ENCODE assay signal across 18 cellular contexts in the genomic region with DNA sequence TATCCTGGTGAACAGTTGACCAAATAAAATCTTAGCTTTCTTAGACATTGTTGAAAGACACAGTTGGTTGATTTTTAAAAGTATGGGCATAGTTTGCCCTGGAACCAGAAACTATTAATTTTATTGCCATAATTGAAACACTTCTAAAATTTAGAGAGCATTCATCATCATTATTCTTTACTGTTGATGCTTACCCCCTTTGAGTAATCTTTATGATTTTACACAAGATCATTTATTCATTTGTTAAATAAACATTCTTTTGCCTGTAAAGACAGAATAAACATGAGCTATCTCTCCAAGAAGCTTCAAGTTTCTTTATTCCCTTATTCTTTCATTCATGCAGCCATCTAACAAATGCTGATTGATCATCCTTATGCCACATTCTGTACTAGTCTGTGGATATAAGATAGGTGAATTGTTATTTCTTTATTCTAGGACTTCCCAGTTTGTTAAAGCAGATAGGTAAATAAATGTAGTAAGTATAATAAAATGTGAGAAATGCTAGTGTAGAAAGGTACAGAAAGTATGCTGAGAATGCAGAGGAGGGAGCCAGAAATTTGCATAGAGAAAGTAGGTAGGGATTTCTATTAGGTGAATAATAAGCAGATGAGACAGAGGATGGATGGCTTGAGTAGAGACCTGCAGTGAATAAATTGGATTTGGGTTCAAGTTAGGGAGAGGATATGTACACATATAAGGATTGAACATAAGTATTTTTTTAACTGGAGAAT. TPM values are rescaled to one million over a fixed set of nuclear protein-coding genes. Genes with fewer than 3 reads are reported as not detected.
A peak's percentile ranks its signal among the peaks of the same experiment; 100 is the strongest.
DNase-seq lines count a peak whose midpoint lies in the region; ATAC-seq, FAIRE-seq and TF ChIP-seq lines count a peak whose summit lies in the region.
"Had no signal": no experiment of that assay in that cellular context is flagged by ENCODE, and none has a peak within 500 bp of the region (broad histone marks: within the 10 kb centered on the region; RNA-seq: fewer than 3 reads in every experiment).

No MANE protein-coding gene starts in this region.

- H3K9me3 ChIP-seq in HEK293 (ENCODE audit: control insufficient read depth, insufficient read depth, low read depth, low read length): no peaks in the 10 kb centered on the region
- H3K9me3 ChIP-seq in upper lobe of right lung: no peaks in the 10 kb centered on the region

- ATAC-seq in upper lobe of right lung: peak; percentile 41
- ATAC-seq in activated CD4-positive, CD25-positive, alpha-beta regulatory T cell treated with anti-CD3 and anti-CD28 coated beads, Interleukin-2, amount 50 U/mL, for 24 hours: no peak
- ATAC-seq: K562 had no signal

- intact Hi-C loops in upper lobe of right lung (cut with DNase I): no loop called here

- no peaks in the 10 kb centered on the region for H3K36me3 ChIP-seq in HEK293 (ENCODE audit: control insufficient read depth in 2 of 2, insufficient read depth in 1 of 2, low read length in 2 of 2)
- no peaks in the 10 kb centered on the region for H3K36me3 ChIP-seq in upper lobe of right lung

- no peak overlapping the region for H3K4me3 ChIP-seq in HEK293 (ENCODE audit: low read depth, low read length)
- H3K4me3 ChIP-seq in upper lobe of right lung: no peak overlapping the region
- H3K4me3 ChIP-seq: K562 had no signal

- TF ChIP-seq CTCF in D721Med (IDR thresholded peaks at IDR 0.05; ENCODE audit: insufficient read depth, missing control alignments) (no peak), HEK293 (tag by site-specific recombination; IDR thresholded peaks at IDR 0.05) (no peak), upper lobe of right lung (IDR thresholded peaks at IDR 0.05) (no peak)

- DNase-seq in D721Med (ENCODE audit: insufficient read length, low spot score) (no peak), kidney tubule cell (ENCODE audit: low spot score) (peak; percentile 4), upper lobe of right lung (no peak), HUDEP-2 (lab: John Stamatoyannopoulos, UW; ENCODE audit: unreplicated experiment in 76 of 76) (no peak)
- no peak for DNase-seq in stimulated activated CD4-positive, alpha-beta T cell treated with anti-CD3 and anti-CD28 coated beads, Interleukin-2, amount 100 ng/mL, for 48 hours
- DNase-seq: C1 segment of cervical spinal cord; Calu3; CD4-positive, alpha-beta T cell; DND-41; GDM1 had no signal

- no peaks in the 10 kb centered on the region for H3K27me3 ChIP-seq in upper lobe of right lung

- no peaks in the 10 kb centered on the region for H3K4me1 ChIP-seq in HEK293 (ENCODE audit: control insufficient read depth, insufficient read depth, low read length)
- no peaks in the 10 kb centered on the region for H3K4me1 ChIP-seq in upper lobe of right lung

- POLR2A ChIA-PET in HEK293 (lab: Yijun Ruan, JAX): no interaction called here

- H3K27ac ChIP-seq in HEK293 (ENCODE audit: extremely low read depth, low read depth, low read length): no peak overlapping the region
- H3K27ac ChIP-seq in upper lobe of right lung: no peak overlapping the region

- CTCF ChIA-PET in HEK293 (lab: Yijun Ruan, JAX): no interaction called here

- FAIRE-seq in D721Med (lab: Jason Lieb, UNC): peak; percentile 16
- FAIRE-seq: GM12892, H54, HTR-8/SVneo, K562 had no signal

TF ChIP-seq in HEK293, 187 proteins besides CTCF, POLR2A, EP300 and RAD21:
- TF ChIP-seq WT1 (tag by site-specific recombination; IDR thresholded peaks at IDR 0.05) (peak; percentile 63; the same call in 1 of the 2 replicates), ZNF140 (tag by site-specific recombination; IDR thresholded peaks at IDR 0.05) (no peak), TCF7L2 (IDR thresholded peaks at IDR 0.05; ENCODE audit: borderline replicate concordance, low read depth, low read length) (no peak), ZNF114 (tag by site-specific recombination; IDR thresholded peaks at IDR 0.05) (no peak), ZNF701 (tag by site-specific recombination; IDR thresholded peaks at IDR 0.05) (no peak), PRDM4 (tag by site-specific recombination; IDR thresholded peaks at IDR 0.05) (peak; percentile 66; the same call in 1 of the 2 replicates), FEZF1 (tag by site-specific recombination; IDR thresholded peaks at IDR 0.05) (peak; percentile 53; the same call in 1 of the 2 replicates), ZNF843 (tag by site-specific recombination; IDR thresholded peaks at IDR 0.05) (peak; percentile 67; the same call in 1 of the 2 replicates), ZNF704 (tag by site-specific recombination; IDR thresholded peaks at IDR 0.05) (no peak), GLI4 (tag by site-specific recombination; IDR thresholded peaks at IDR 0.05) (no peak), ZNF404 (tag by site-specific recombination; IDR thresholded peaks at IDR 0.05) (no peak), ZNF292 (tag by site-specific recombination; IDR thresholded peaks at IDR 0.05; ENCODE audit: borderline replicate concordance, low read depth) (no peak), BCL11B (tag by site-specific recombination; IDR thresholded peaks at IDR 0.05; ENCODE audit: low read depth) (0 out of 2 replicates have a peak, but pooled peaks have one; percentile 42), ZNF677 (tag by site-specific recombination; IDR thresholded peaks at IDR 0.05) (no peak), ZNF629 (tag by site-specific recombination; IDR thresholded peaks at IDR 0.05) (no peak), ZNF600 (tag by site-specific recombination; IDR thresholded peaks at IDR 0.05) (no peak), MZF1 (tag by site-specific recombination; IDR thresholded peaks at IDR 0.05; ENCODE audit: borderline replicate concordance) (no peak), ZFP3 (tag by site-specific recombination; IDR thresholded peaks at IDR 0.05; ENCODE audit: low read depth) (no peak), OSR2 (tag by site-specific recombination; IDR thresholded peaks at IDR 0.05) (peak; percentile 76), ZNF146 (tag by site-specific recombination; IDR thresholded peaks at IDR 0.05) (no peak), ZNF560 (tag by site-specific recombination; IDR thresholded peaks at IDR 0.05; ENCODE audit: borderline replicate concordance) (no peak)
- TF ChIP-seq, protein P1, sequence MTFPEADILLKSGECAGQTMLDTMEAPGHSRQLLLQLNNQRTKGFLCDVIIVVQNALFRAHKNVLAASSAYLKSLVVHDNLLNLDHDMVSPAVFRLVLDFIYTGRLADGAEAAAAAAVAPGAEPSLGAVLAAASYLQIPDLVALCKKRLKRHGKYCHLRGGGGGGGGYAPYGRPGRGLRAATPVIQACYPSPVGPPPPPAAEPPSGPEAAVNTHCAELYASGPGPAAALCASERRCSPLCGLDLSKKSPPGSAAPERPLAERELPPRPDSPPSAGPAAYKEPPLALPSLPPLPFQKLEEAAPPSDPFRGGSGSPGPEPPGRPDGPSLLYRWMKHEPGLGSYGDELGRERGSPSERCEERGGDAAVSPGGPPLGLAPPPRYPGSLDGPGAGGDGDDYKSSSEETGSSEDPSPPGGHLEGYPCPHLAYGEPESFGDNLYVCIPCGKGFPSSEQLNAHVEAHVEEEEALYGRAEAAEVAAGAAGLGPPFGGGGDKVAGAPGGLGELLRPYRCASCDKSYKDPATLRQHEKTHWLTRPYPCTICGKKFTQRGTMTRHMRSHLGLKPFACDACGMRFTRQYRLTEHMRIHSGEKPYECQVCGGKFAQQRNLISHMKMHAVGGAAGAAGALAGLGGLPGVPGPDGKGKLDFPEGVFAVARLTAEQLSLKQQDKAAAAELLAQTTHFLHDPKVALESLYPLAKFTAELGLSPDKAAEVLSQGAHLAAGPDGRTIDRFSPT (tag by site-specific recombination; IDR thresholded peaks at IDR 0.05): 0 out of 2 replicates have a peak, but pooled peaks have one; percentile 27
- TF ChIP-seq, protein P2, sequence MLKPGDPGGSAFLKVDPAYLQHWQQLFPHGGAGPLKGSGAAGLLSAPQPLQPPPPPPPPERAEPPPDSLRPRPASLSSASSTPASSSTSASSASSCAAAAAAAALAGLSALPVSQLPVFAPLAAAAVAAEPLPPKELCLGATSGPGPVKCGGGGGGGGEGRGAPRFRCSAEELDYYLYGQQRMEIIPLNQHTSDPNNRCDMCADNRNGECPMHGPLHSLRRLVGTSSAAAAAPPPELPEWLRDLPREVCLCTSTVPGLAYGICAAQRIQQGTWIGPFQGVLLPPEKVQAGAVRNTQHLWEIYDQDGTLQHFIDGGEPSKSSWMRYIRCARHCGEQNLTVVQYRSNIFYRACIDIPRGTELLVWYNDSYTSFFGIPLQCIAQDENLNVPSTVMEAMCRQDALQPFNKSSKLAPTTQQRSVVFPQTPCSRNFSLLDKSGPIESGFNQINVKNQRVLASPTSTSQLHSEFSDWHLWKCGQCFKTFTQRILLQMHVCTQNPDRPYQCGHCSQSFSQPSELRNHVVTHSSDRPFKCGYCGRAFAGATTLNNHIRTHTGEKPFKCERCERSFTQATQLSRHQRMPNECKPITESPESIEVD (tag by site-specific recombination; IDR thresholded peaks at IDR 0.05): peak; percentile 55; the same call in 1 of the 2 replicates

RNA-seq across cellular contexts. Expression of gene SERTM1, which starts 8.2 kb away (rescaled TPM):
- 5.9 TPM for total RNA-seq in upper lobe of right lung
- total RNA-seq: A172; B cell; Calu3; CD4-positive, alpha-beta T cell; K562 had no signal
